Comparison of ENCODE assay signal across 22 cellular contexts in genomic region chr6:53513056-53513455, GRCh38.
"Had no signal": no experiment of that assay in that cellular context is flagged by ENCODE, and none has a peak within 500 bp of the region (broad histone marks: within the 10 kb centered on the region; RNA-seq: fewer than 3 reads in every experiment).

No MANE protein-coding gene starts in this region.

- ATAC-seq: activated T-cell treated with anti-CD3 and anti-CD28 coated beads, Interleukin-2, amount 50 U/mL, for 4 hours; effector memory CD8-positive, alpha-beta T cell; heart left ventricle; lower lobe of right lung; natural killer cell; right cardiac atrium had no signal

- H3K4me2 ChIP-seq: smooth muscle cell had no signal

- H3K9me3 ChIP-seq: adrenal gland, ascending aorta, esophagus squamous epithelium, heart left ventricle, lower lobe of right lung had no signal

- DNase-seq: activated CD4-positive, alpha-beta T cell treated with anti-CD3 and anti-CD28 coated beads for 4 hours; activated CD4-positive, alpha-beta T cell treated with anti-CD3 and anti-CD28 coated beads, Interleukin-2, amount 50 U/mL, for 48 hours; activated CD4-positive, CD25-positive, alpha-beta regulatory T cell; activated CD8-positive, alpha-beta memory T cell treated with anti-CD3 and anti-CD28 coated beads, Interleukin-2, amount 50 U/mL, for 48 hours; activated naive CD4-positive, alpha-beta T cell; activated T-cell treated with anti-CD3 and anti-CD28 coated beads, Interleukin-2, amount 50 U/mL, for 4 hours; adrenal gland; central memory CD4-positive, alpha-beta T cell; effector memory CD8-positive, alpha-beta T cell; esophagus squamous epithelium; heart left ventricle; islet precursor cell; left colon; lower lobe of right lung; natural killer cell; right cardiac atrium; stimulated activated CD4-positive, alpha-beta T cell treated with anti-CD3 and anti-CD28 coated beads, Interleukin-15, amount 100 ng/mL, for 24 hours; stimulated activated CD4-positive, alpha-beta T cell treated with anti-CD3 and anti-CD28 coated beads, Interleukin-2, amount 100 ng/mL, for 48 hours; stimulated activated naive CD4-positive, alpha-beta T cell treated with Interleukin-2 at 50 U/mL for 16 hours; T1000 had no signal

- H3K4me1 ChIP-seq: adrenal gland, ascending aorta, heart left ventricle, lower lobe of right lung had no signal

- H3K27ac ChIP-seq: adrenal gland, ascending aorta, lower lobe of right lung had no signal

- H3K27me3 ChIP-seq: adrenal gland, ascending aorta, esophagus squamous epithelium, heart left ventricle had no signal

- H3K4me3 ChIP-seq: adrenal gland, ascending aorta, esophagus squamous epithelium, heart left ventricle, lower lobe of right lung, smooth muscle cell had no signal
